11 cellular contexts compared by ENCODE assay signal in genomic region chr9:136567651-136568287, GRCh38. TPM values are rescaled to one million over a fixed set of nuclear protein-coding genes. Genes with fewer than 3 reads are reported as not detected.
A peak's percentile ranks its signal among the peaks of the same experiment; 100 is the strongest.
DNase-seq lines count a peak whose midpoint lies in the region; ATAC-seq and TF ChIP-seq lines count a peak whose summit lies in the region.
"Had no signal": no experiment of that assay in that cellular context is flagged by ENCODE, and none has a peak within 500 bp of the region (broad histone marks: within the 10 kb centered on the region; RNA-seq: fewer than 3 reads in every experiment).

No MANE protein-coding gene starts in this region.

- H3K27me3 ChIP-seq in right lobe of liver (no peaks in the 10 kb centered on the region), transverse colon (no peaks in the 10 kb centered on the region)

- intact Hi-C loops in right lobe of liver (cut with DNase I) (no loop called here), transverse colon (cut with DNase I; ENCODE audit: low total_unique reads) (no loop called here)

- no peak overlapping the region for H3K27ac Mint-ChIP-seq in activated naive CD4-positive, alpha-beta T cell treated with anti-CD3 and anti-CD28 coated beads, Interleukin-2, amount 50 U/mL, for 72 hours
- H3K27ac Mint-ChIP-seq: activated T-cell treated with anti-CD3 and anti-CD28 coated beads, Interleukin-2, amount 50 U/mL, for 72 hours; memory B cell had no signal

- peaks cover 0 to 6% of the 10 kb centered on the region in 2 donors for H3K9me3 Mint-ChIP-seq in activated naive CD4-positive, alpha-beta T cell treated with anti-CD3 and anti-CD28 coated beads, Interleukin-2, amount 50 U/mL, for 72 hours

- TF ChIP-seq POLR2A in right lobe of liver (IDR thresholded peaks at IDR 0.05): no peak
- no peak for TF ChIP-seq POLR2A in transverse colon (IDR thresholded peaks at IDR 0.05)

- H3K36me3 ChIP-seq in right lobe of liver (no peaks in the 10 kb centered on the region), transverse colon (no peaks in the 10 kb centered on the region)

- H3K4me1 ChIP-seq in right lobe of liver: peaks cover 0 to 33% (median 4%) of the 10 kb centered on the region in 4 donors
- peaks cover 38 to 56% (median 40%) of the 10 kb centered on the region in 4 donors for H3K4me1 ChIP-seq in transverse colon

- peak; percentile 2 to 48 (median 18) for ATAC-seq in right lobe of liver
- ATAC-seq in activated naive CD4-positive, alpha-beta T cell treated with anti-CD3 and anti-CD28 coated beads, Interleukin-2, amount 50 U/mL, for 72 hours: no peak
- ATAC-seq: activated T-cell treated with anti-CD3 and anti-CD28 coated beads, Interleukin-2, amount 50 U/mL, for 72 hours had no signal

- DNase-seq in HuH-7.5 (ENCODE audit: low spot score) (peak; percentile 87), right lobe of liver (no peak), transverse colon (peak; percentile 64), NCI-H1694 (lab: John Stamatoyannopoulos, UW) (no peak), NCI-H1105 (lab: John Stamatoyannopoulos, UW) (no peak), NCI-H2196 (lab: John Stamatoyannopoulos, UW; ENCODE audit: unreplicated experiment) (no peak)
- DNase-seq in activated naive CD4-positive, alpha-beta T cell treated with anti-CD3 and anti-CD28 coated beads, Interleukin-2, amount 50 U/mL, for 72 hours (ENCODE audit: low spot score in 2 of 2): no peak
- DNase-seq: activated T-cell treated with anti-CD3 and anti-CD28 coated beads, Interleukin-2, amount 50 U/mL, for 72 hours; MM.1S had no signal

- H3K4me3 ChIP-seq in right lobe of liver (no peak overlapping the region), transverse colon (no peak overlapping the region)

- H3K9me3 ChIP-seq in right lobe of liver (no peaks in the 10 kb centered on the region), transverse colon (no peaks in the 10 kb centered on the region)

- H3K36me3 Mint-ChIP-seq in activated naive CD4-positive, alpha-beta T cell treated with anti-CD3 and anti-CD28 coated beads, Interleukin-2, amount 50 U/mL, for 72 hours: no peaks in the 10 kb centered on the region
- H3K36me3 Mint-ChIP-seq: memory B cell had no signal

- in situ Hi-C loops in transverse colon (cut with MboI; ENCODE audit: low pct_ligation_motif_present in 1 of 4, low pct_unique_long_range_greater_than_20kb in 1 of 4, low sequenced_read_pairs in 3 of 4): no loop called here

- TF ChIP-seq CTCF in right lobe of liver (IDR thresholded peaks at IDR 0.05) (no peak), transverse colon (IDR thresholded peaks at IDR 0.05) (no peak)

- WGBS in right lobe of liver (ENCODE audit: insufficient coverage, low coverage, low lambda C conversion rate, missing lambda C conversion rate): 28% methylated on average over 5 of the region's 27 CpGs
- 52% methylated on average over 23 of the region's 27 CpGs; no CpG with 5 or more reads in 1 of the 2 donors for WGBS in transverse colon (ENCODE audit: low coverage in 1 of 2), 2 donors

- H3K27ac ChIP-seq in cingulate gyrus (ENCODE audit: low read depth, low read length): peak overlapping the region; percentile 19
- H3K27ac ChIP-seq in right lobe of liver: no peak overlapping the region
- H3K27ac ChIP-seq in transverse colon: peak overlapping the region; percentile 64 to 88 (median 68)

- TF ChIP-seq EP300 in transverse colon (IDR thresholded peaks at IDR 0.05; ENCODE audit: low read depth): no peak

RNA-seq across cellular contexts. Expression of gene NOTCH1, which starts 21.9 kb away (rescaled TPM):
- total RNA-seq in right lobe of liver (10 to 100 TPM; 17.4 to 26.2 (median 19.3) TPM), transverse colon (100 to 1,000 TPM in 2 of 4 donors, 10 to 100 TPM in 2; 48.2 to 154 (median 98.2) TPM)
- total RNA-seq in activated naive CD4-positive, alpha-beta T cell treated with anti-CD3 and anti-CD28 coated beads, Interleukin-2, amount 50 U/mL, for 72 hours: 10 to 100 TPM; 76.4 to 85.5 TPM

Comparison
In these comparisons a context has a peak if more than half of its experiments do, and no peak if none do; other contexts are left out.
1. DNase-seq: peak in HuH-7.5 (single experiment) and transverse colon (single experiment); none in right lobe of liver (0 of 3), NCI-H1694 (single experiment), activated naive CD4-positive, alpha-beta T cell treated with anti-CD3 and anti-CD28 coated beads, Interleukin-2, amount 50 U/mL, for 72 hours (0 of 2), NCI-H1105 (single experiment) and NCI-H2196 (single experiment).
2. H3K27ac ChIP-seq: peak in cingulate gyrus (single experiment) and transverse colon (4 of 4); none in right lobe of liver (0 of 3).
3. ATAC-seq: peak in right lobe of liver (4 of 4); none in activated naive CD4-positive, alpha-beta T cell treated with anti-CD3 and anti-CD28 coated beads, Interleukin-2, amount 50 U/mL, for 72 hours (0 of 2).